In genomic region chr2:161017780-161018440, GRCh38 we compare ENCODE assay signal across 30 cellular contexts.
A peak's percentile ranks its signal among the peaks of the same experiment; 100 is the strongest.
DNase-seq lines count a peak whose midpoint lies in the region; ATAC-seq and TF ChIP-seq lines count a peak whose summit lies in the region.
"Had no signal": no experiment of that assay in that cellular context is flagged by ENCODE, and none has a peak within 500 bp of the region (broad histone marks: within the 10 kb centered on the region; RNA-seq: fewer than 3 reads in every experiment).

No MANE protein-coding gene starts in this region.

- no peak overlapping the region for H2AFZ ChIP-seq in IMR-90 (replicated peaks; ENCODE audit: low read length, poor library complexity)

- no peak overlapping the region for H4K8ac ChIP-seq in IMR-90 (ENCODE audit: low read depth in 2 of 2, low read length in 2 of 2)

- CTCF ChIA-PET in IMR-90 (lab: Yijun Ruan, JAX): interaction anchor here (0.6 kb wide), 1 partner anchor 398 kb away, joined by 5 read pairs; the partner anchor contains the start of gene TBR1

- no peaks in the 10 kb centered on the region for H3K27me3 ChIP-seq in IMR-90 (ENCODE audit: control insufficient read depth, insufficient read depth, low read length)
- no peaks in the 10 kb centered on the region for H3K27me3 ChIP-seq in left ventricle myocardium inferior (ENCODE audit: low read depth)
- H3K27me3 ChIP-seq: spleen had no signal

- no peak overlapping the region for H3K56ac ChIP-seq in IMR-90 (ENCODE audit: extremely low read depth, insufficient read depth, low read length)

- H3K79me1 ChIP-seq in IMR-90 (ENCODE audit: low read depth in 1 of 2, low read length in 2 of 2): no peaks in the 10 kb centered on the region

- no peak overlapping the region for H2AK5ac ChIP-seq in IMR-90 (ENCODE audit: low read depth, low read length)

- no peaks in the 10 kb centered on the region for H3K36me3 ChIP-seq in IMR-90 (ENCODE audit: control insufficient read depth, insufficient read depth, low read length)
- no peaks in the 10 kb centered on the region for H3K36me3 ChIP-seq in left ventricle myocardium inferior
- H3K36me3 ChIP-seq: spleen had no signal

- H3K9me3 Mint-ChIP-seq in osteocyte (ENCODE audit: unreplicated experiment): peaks cover 13% of the 10 kb centered on the region
- H3K9me3 Mint-ChIP-seq: central memory CD8-positive, alpha-beta T cell had no signal

- dilution Hi-C loops in IMR-90 (cut with HindIII; ENCODE audit: low sequenced_read_pairs, unreplicated experiment): no loop called here

- H3K9me3 ChIP-seq in IMR-90 (ENCODE audit: control insufficient read depth, insufficient read depth, low read length) (no peaks in the 10 kb centered on the region), left ventricle myocardium inferior (replicated peaks) (peaks cover 17% of the 10 kb centered on the region)
- H3K9me3 ChIP-seq: SK-N-SH had no signal

- H3K4ac ChIP-seq in IMR-90 (ENCODE audit: low read depth, low read length): no peak overlapping the region

- peaks cover 5% of the 10 kb centered on the region for H3K27me3 Mint-ChIP-seq in osteocyte (ENCODE audit: unreplicated experiment)

- no peak overlapping the region for H3K14ac ChIP-seq in IMR-90 (replicated peaks; ENCODE audit: low read depth, low read length)

- POLR2A ChIA-PET in IMR-90 (lab: Charles Lee; ENCODE audit: unreplicated experiment): no interaction called here

- no peak overlapping the region for H3K4me2 ChIP-seq in IMR-90 (ENCODE audit: low read depth, low read length)
- H3K4me2 ChIP-seq: SK-N-SH had no signal

- no peak overlapping the region for H4K5ac ChIP-seq in IMR-90 (ENCODE audit: low read depth, low read length)

- peak; percentile 40; the same call in 1 of the 2 replicates for ATAC-seq in IMR-90 (ENCODE audit: low read depth)
- ATAC-seq in GM19397 (IDR thresholded peaks at IDR 0.05; ENCODE audit: unreplicated experiment): no peak
- ATAC-seq in GM18520 (IDR thresholded peaks at IDR 0.05; ENCODE audit: unreplicated experiment): no peak
- ATAC-seq: activated CD8-positive, alpha-beta T cell treated with anti-CD3 and anti-CD28 coated beads, Interleukin-2, amount 10 ng/mL, durations not matched to agents 7 days and 5 days; left colon; naive thymus-derived CD8-positive, alpha-beta T cell; T-helper 17 cell had no signal

- TF ChIP-seq RAD21 in IMR-90 (IDR thresholded peaks at IDR 0.05; ENCODE audit: low read length): no peak

- peaks cover 25% of the 10 kb centered on the region for H3K4me1 Mint-ChIP-seq in osteocyte (ENCODE audit: unreplicated experiment)
- H3K4me1 Mint-ChIP-seq: central memory CD8-positive, alpha-beta T cell; naive thymus-derived CD8-positive, alpha-beta T cell; T-helper 17 cell had no signal

- no peak overlapping the region for H3K27ac ChIP-seq in IMR-90 (ENCODE audit: insufficient read depth, low read length)
- H3K27ac ChIP-seq in left ventricle myocardium inferior (replicated peaks): peak overlapping the region; percentile 21
- H3K27ac ChIP-seq: spleen had no signal

- no peak for TF ChIP-seq POLR2A in IMR-90 (IDR thresholded peaks at IDR 0.05; ENCODE audit: low read depth, low read length)

- no peak overlapping the region for H2BK120ac ChIP-seq in IMR-90 (ENCODE audit: low read depth, low read length)

- H3K4me3 Mint-ChIP-seq in osteocyte (ENCODE audit: unreplicated experiment): no peak overlapping the region
- H3K4me3 Mint-ChIP-seq: activated CD8-positive, alpha-beta T cell treated with anti-CD3 and anti-CD28 coated beads, Interleukin-2, amount 10 ng/mL, durations not matched to agents 7 days and 5 days; activated naive CD8-positive, alpha-beta T cell; central memory CD8-positive, alpha-beta T cell; naive thymus-derived CD8-positive, alpha-beta T cell; T-helper 17 cell had no signal

- no TSS peak for BruUV-seq in IMR-90 (replicated peaks; lab: Mats Ljungman, UMichigan)

- no peaks in the 10 kb centered on the region for H3K9me1 ChIP-seq in IMR-90 (ENCODE audit: insufficient read depth, low read length)

- no peak overlapping the region for H3K9ac ChIP-seq in IMR-90 (ENCODE audit: low read depth, low read length)
- H3K9ac ChIP-seq: SK-N-SH had no signal

- intact Hi-C loops in IMR-90 (cut with micrococcal nuclease): no loop called here
- intact Hi-C loops in left ventricle myocardium inferior (cut with micrococcal nuclease): no loop called here

- no peak overlapping the region for H2BK20ac ChIP-seq in IMR-90 (ENCODE audit: low read depth, low read length)

- H3K36me3 Mint-ChIP-seq in osteocyte (ENCODE audit: unreplicated experiment): peaks cover 3% of the 10 kb centered on the region

- DNase-seq in IMR-90 (no peak), epidermal melanocyte (ENCODE audit: insufficient read length, low spot score) (peak; percentile 85), left ventricle myocardium inferior (no peak), osteocyte (ENCODE audit: extremely low spot score, unreplicated experiment) (no peak), NCI-H187 (lab: John Stamatoyannopoulos, UW) (no peak), GM13977 (ENCODE audit: low spot score) (no peak)
- DNase-seq: activated CD4-positive, alpha-beta T cell treated with anti-CD3 and anti-CD28 coated beads for 1 hour; activated CD8-positive, alpha-beta T cell treated with anti-CD3 and anti-CD28 coated beads, Interleukin-2, amount 10 ng/mL, durations not matched to agents 7 days and 5 days; C1 segment of cervical spinal cord; Calu3; DND-41; head of caudate nucleus; KG1; left colon; MM.1S; naive thymus-derived CD8-positive, alpha-beta T cell; NCI-H2081; NCI-H748 treated with DMSO at 0.1 percent for 48 hours; retina; RPMI8226; SK-N-SH; spleen; stimulated activated CD4-positive, alpha-beta T cell treated with anti-CD3 and anti-CD28 coated beads, Interleukin-2, amount 100 ng/mL, for 48 hours; T-helper 17 cell; trophoblast cell had no signal

- H3K18ac ChIP-seq in IMR-90 (ENCODE audit: low read depth, low read length): peak overlapping the region; percentile 13; the same call in 1 of the 2 replicates

- H4K91ac ChIP-seq in IMR-90 (ENCODE audit: insufficient read depth, low read depth, low read length): no peak overlapping the region

- no peak overlapping the region for H3K23ac ChIP-seq in IMR-90 (ENCODE audit: low read depth, low read length)

- in situ Hi-C loops in IMR-90 (cut with MboI; ENCODE audit: low sequenced_read_pairs) (no loop called here), GM13977 (cut with MboI; ENCODE audit: low pct_unique_long_range_greater_than_20kb, low sequenced_read_pairs, unreplicated experiment) (no loop called here)

- no peak overlapping the region for H2BK5ac ChIP-seq in IMR-90 (ENCODE audit: low read depth, low read length, poor library complexity, severe bottlenecking)

- no peak overlapping the region for H2BK15ac ChIP-seq in IMR-90 (ENCODE audit: low read depth, low read length)

- no peak overlapping the region for H2AK9ac ChIP-seq in IMR-90 (replicated peaks; ENCODE audit: low read depth, low read length, poor library complexity)

- H3K4me3 ChIP-seq in IMR-90 (ENCODE audit: insufficient read depth, low read depth, low read length) (no peak overlapping the region), left ventricle myocardium inferior (no peak overlapping the region)
- H3K4me3 ChIP-seq: spleen had no signal

- WGBS in IMR-90 (ENCODE audit: extremely low coverage in 2 of 2, insufficient read length in 1 of 2), 2 experiments: 0% methylated on average over 1 of the region's 3 CpGs; no CpG with 5 or more reads in 1 of the 2 experiments

- TF ChIP-seq CTCF in IMR-90 (conservative IDR thresholded peaks at IDR 0.05; ENCODE audit: low read depth, low read length) (no peak), left ventricle myocardium inferior (IDR thresholded peaks at IDR 0.05; ENCODE audit: borderline replicate concordance) (no peak), osteocyte (IDR thresholded peaks at IDR 0.05) (no peak), GM13977 (IDR thresholded peaks at IDR 0.05; ENCODE audit: extremely low read depth, insufficient read depth, missing control alignments) (no peak)

- peak overlapping the region; percentile 62 for H3K27ac Mint-ChIP-seq in osteocyte (ENCODE audit: unreplicated experiment)
- H3K27ac Mint-ChIP-seq: activated CD8-positive, alpha-beta T cell treated with anti-CD3 and anti-CD28 coated beads, Interleukin-2, amount 10 ng/mL, durations not matched to agents 7 days and 5 days; activated naive CD8-positive, alpha-beta T cell; activated T-helper 2 cell treated with anti-CD3 and anti-CD28 coated beads, Interferon-gamma antibody, Interleukin-2, Interleukin-4, amounts not matched to agents 10 μg/mL and 5 μg/mL and 100 μg/mL, durations not matched to agents 14 hours and 24 hours and 36 hours; naive thymus-derived CD8-positive, alpha-beta T cell; T-helper 17 cell had no signal

- no peaks in the 10 kb centered on the region for H3K4me1 ChIP-seq in IMR-90 (ENCODE audit: control insufficient read depth, insufficient read depth, low read length)
- peaks cover 7% of the 10 kb centered on the region for H3K4me1 ChIP-seq in left ventricle myocardium inferior

- no peaks in the 10 kb centered on the region for H4K20me1 ChIP-seq in IMR-90 (ENCODE audit: insufficient read depth, low read length)

TF ChIP-seq in IMR-90, 13 proteins besides CTCF, POLR2A, EP300 and RAD21:
- TF ChIP-seq RFX5 (IDR thresholded peaks at IDR 0.05; ENCODE audit: low read depth, low read length): no peak
TF ChIP-seq in IMR-90: peak in this region for 0.
